8 cellular contexts compared by ENCODE assay signal in the genomic region with DNA sequence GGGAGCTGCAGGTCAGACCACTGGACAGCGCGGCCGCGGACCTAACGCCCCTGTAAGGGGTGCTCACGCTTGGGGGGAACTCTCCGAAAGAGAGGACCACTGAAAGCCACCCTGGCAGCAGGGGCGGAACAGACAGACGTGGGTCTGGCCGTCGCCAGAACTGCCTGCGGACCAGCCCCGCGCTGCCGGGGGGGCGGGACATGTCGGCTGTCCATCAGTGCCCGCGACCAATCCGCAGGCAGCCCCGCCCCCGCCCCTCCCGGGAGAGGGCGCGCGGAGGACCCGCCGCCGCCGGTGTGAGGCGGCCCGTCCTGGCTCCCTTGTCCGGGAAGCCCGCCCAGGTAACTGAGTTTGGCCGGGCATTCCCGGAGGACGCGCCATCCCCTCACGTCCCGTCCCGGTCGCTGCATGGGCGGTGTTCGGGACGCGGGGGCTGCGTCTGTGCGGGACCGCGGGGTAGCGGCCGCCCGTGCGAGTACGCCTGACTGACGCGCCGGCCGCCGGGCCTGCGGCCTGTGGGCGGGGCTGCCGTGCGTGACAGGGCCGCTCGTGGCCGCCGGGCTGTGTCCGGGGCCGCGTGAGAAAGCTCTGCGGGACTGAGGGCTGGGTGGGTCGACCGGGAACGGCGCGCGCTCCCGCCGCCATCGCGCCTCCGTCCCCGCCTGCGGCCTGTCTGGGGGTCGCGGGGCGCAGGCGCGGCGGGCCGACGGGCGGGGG. TPM values are rescaled to one million over a fixed set of nuclear protein-coding genes. Genes with fewer than 3 reads are reported as not detected.
DNase-seq lines count a peak whose midpoint lies in the region; ATAC-seq, FAIRE-seq and TF ChIP-seq lines count a peak whose summit lies in the region.

No MANE protein-coding gene starts in this region.

- TF ChIP-seq CTCF in DOHH2 (IDR thresholded peaks at IDR 0.05; ENCODE audit: low read depth, low read length, poor library complexity, severe bottlenecking) (no peak), neutrophil (IDR thresholded peaks at IDR 0.05) (peak; percentile 24)

- H3K4me1 ChIP-seq in DOHH2 (ENCODE audit: control insufficient read depth, low read length) = peaks cover 50% of the 10 kb centered on the region
- H3K4me1 ChIP-seq in neutrophil (ENCODE audit: control insufficient read depth in 1 of 2, insufficient read depth in 1 of 2, low read depth in 1 of 2, low read length in 1 of 2) = peaks cover 5 to 12% of the 10 kb centered on the region in 2 experiments
- H3K4me1 ChIP-seq in subcutaneous abdominal adipose tissue (ENCODE audit: control insufficient read depth in 5 of 5, insufficient read depth in 5 of 5, low read length in 5 of 5) = peaks cover 10 to 55% (median 50%) of the 10 kb centered on the region in 5 donors

- DNase-seq in SHP77 (lab: John Stamatoyannopoulos, UW) = peak; percentile 72 to 77
- DNase-seq in activated naive CD4-positive, alpha-beta T cell treated with anti-CD3 and anti-CD28 coated beads for 36 hours = peak; percentile 86
- DNase-seq in frontal cortex (ENCODE audit: low spot score in 2 of 2) = peak; percentile 96 to 97

- no peaks in the 10 kb centered on the region for H3K27me3 Mint-ChIP-seq in activated naive CD4-positive, alpha-beta T cell treated with anti-CD3 and anti-CD28 coated beads for 36 hours (ENCODE audit: low read depth)

- peak; percentile 58 for ATAC-seq in GM21737 (IDR thresholded peaks at IDR 0.05; ENCODE audit: unreplicated experiment)

- H3F3A ChIP-seq in DOHH2 (ENCODE audit: control insufficient read depth, insufficient read depth) = peaks cover 18% of the 10 kb centered on the region

- peaks cover 44% of the 10 kb centered on the region for H3K79me2 ChIP-seq in DOHH2 (ENCODE audit: control insufficient read depth, low read length)

- H3K27me3 ChIP-seq in DOHH2 (ENCODE audit: control insufficient read depth, low read length) (no peaks in the 10 kb centered on the region), neutrophil (peaks cover 94% of the 10 kb centered on the region), subcutaneous abdominal adipose tissue (ENCODE audit: control insufficient read depth in 5 of 5, insufficient read depth in 4 of 5, low read length in 5 of 5) (no peaks in the 10 kb centered on the region)

- no peak overlapping the region for H3K27ac Mint-ChIP-seq in activated naive CD4-positive, alpha-beta T cell treated with anti-CD3 and anti-CD28 coated beads for 36 hours

- H3K27ac ChIP-seq in DOHH2 (ENCODE audit: low read depth, low read length) = peak overlapping the region; percentile 46; the same call in 1 of the 2 replicates
- H3K27ac ChIP-seq in KOPT-K1 (ENCODE audit: low read depth, low read length, poor library complexity, severe bottlenecking) = peak overlapping the region; percentile 81
- H3K27ac ChIP-seq in neutrophil = no peak overlapping the region
- peak overlapping the region; percentile 62 for H3K27ac ChIP-seq in subcutaneous abdominal adipose tissue (ENCODE audit: low read depth, low read length)

- H3K36me3 Mint-ChIP-seq in activated naive CD4-positive, alpha-beta T cell treated with anti-CD3 and anti-CD28 coated beads for 36 hours (ENCODE audit: low read depth) = peaks cover 6% of the 10 kb centered on the region

- H3K4me2 ChIP-seq in DOHH2 (ENCODE audit: low read length) = peak overlapping the region; percentile 86

- CTCF ChIA-PET in activated naive CD4-positive, alpha-beta T cell treated with anti-CD3 and anti-CD28 coated beads for 36 hours (lab: Charles Lee) = interaction anchor here (1.1 to 5.2 kb wide), 10 partner anchors 9 to 202 kb away, joined by 4 to 77 read pairs (median 16); a partner anchor contains a TSS

- peaks cover 4% of the 10 kb centered on the region; the same call in 1 of the 2 replicates for H4K20me1 ChIP-seq in DOHH2 (ENCODE audit: control insufficient read depth, insufficient read depth, low read depth, low read length)

- H3K9me3 ChIP-seq in DOHH2 (ENCODE audit: control insufficient read depth, insufficient read depth, low read length) = no peaks in the 10 kb centered on the region
- no peaks in the 10 kb centered on the region for H3K9me3 ChIP-seq in KOPT-K1 (ENCODE audit: insufficient read depth, low read length, poor library complexity, severe bottlenecking)
- H3K9me3 ChIP-seq in neutrophil = no peaks in the 10 kb centered on the region
- H3K9me3 ChIP-seq in subcutaneous abdominal adipose tissue (ENCODE audit: control insufficient read depth in 5 of 5, low read length in 5 of 5) = no peaks in the 10 kb centered on the region

- H3K9ac ChIP-seq in subcutaneous abdominal adipose tissue (ENCODE audit: low read length in 5 of 5) = peak overlapping the region in 4 of 5 donors; percentile 60 to 83 (median 78)

- H3K4me3 ChIP-seq in DOHH2 (ENCODE audit: low read length) (peak overlapping the region; percentile 93), neutrophil (ENCODE audit: low read depth in 1 of 2, low read length in 1 of 2) (peak overlapping the region; percentile 74 to 78), subcutaneous abdominal adipose tissue (ENCODE audit: low read depth in 1 of 5, low read length in 5 of 5) (peak overlapping the region in 4 of 5 donors; percentile 70 to 82 (median 78))

- H3K4me1 Mint-ChIP-seq in activated naive CD4-positive, alpha-beta T cell treated with anti-CD3 and anti-CD28 coated beads for 36 hours (ENCODE audit: low read depth) = peaks cover 63% of the 10 kb centered on the region

- H3K9me3 Mint-ChIP-seq in activated naive CD4-positive, alpha-beta T cell treated with anti-CD3 and anti-CD28 coated beads for 36 hours = no peaks in the 10 kb centered on the region

- intact Hi-C loops in activated naive CD4-positive, alpha-beta T cell treated with anti-CD3 and anti-CD28 coated beads for 36 hours (cut with micrococcal nuclease) = loop anchor here (1.0 to 5.0 kb wide), 7 partner anchors 20 to 556 kb away; a partner anchor contains a TSS

- H3K36me3 ChIP-seq in DOHH2 (ENCODE audit: control insufficient read depth, low read length) (peaks cover 24% of the 10 kb centered on the region), KOPT-K1 (ENCODE audit: insufficient read depth, low read length) (peaks cover 19% of the 10 kb centered on the region; the same call in 1 of the 2 replicates), neutrophil (no peaks in the 10 kb centered on the region), subcutaneous abdominal adipose tissue (ENCODE audit: control insufficient read depth in 5 of 5, insufficient read depth in 5 of 5, low read length in 5 of 5) (no peaks in the 10 kb centered on the region)

- FAIRE-seq in frontal cortex (lab: Jason Lieb, UNC) = no peak

- H3K4me3 Mint-ChIP-seq in activated naive CD4-positive, alpha-beta T cell treated with anti-CD3 and anti-CD28 coated beads for 36 hours = peak overlapping the region; percentile 71

- H3K9me2 ChIP-seq in DOHH2 (replicated peaks; ENCODE audit: control insufficient read depth, low read length) = no peaks in the 10 kb centered on the region

RNA-seq across cellular contexts. Expression of a gene that starts 0.5 kb away (rescaled TPM):
- total RNA-seq in activated naive CD4-positive, alpha-beta T cell treated with anti-CD3 and anti-CD28 coated beads for 36 hours = 100 to 1,000 TPM; 117 to 136 TPM
- 91.3 TPM for total RNA-seq in frontal cortex
